14 cellular contexts compared by ENCODE assay signal in the genomic region with DNA sequence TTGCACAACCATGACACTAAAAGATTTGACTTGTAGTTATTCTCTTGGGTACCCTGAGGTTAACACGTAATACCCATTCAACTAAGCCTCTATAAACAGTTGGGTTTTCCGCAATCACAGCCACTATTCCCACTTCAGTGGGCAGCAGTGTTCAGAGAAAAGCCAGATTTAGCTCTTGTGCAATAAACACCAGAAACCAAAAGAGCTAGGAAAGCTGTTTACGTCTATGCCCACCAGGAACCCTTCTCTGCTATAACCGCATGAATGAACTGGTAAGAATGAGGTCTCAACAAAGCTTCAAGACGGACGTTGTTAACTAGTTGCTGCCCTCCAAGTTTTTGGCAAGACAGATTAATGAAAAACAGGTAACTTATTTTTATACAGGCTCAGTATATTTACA.
DNase-seq lines count a peak whose midpoint lies in the region; ATAC-seq and TF ChIP-seq lines count a peak whose summit lies in the region.
"Had no signal": no experiment of that assay in that cellular context is flagged by ENCODE, and none has a peak within 500 bp of the region (broad histone marks: within the 10 kb centered on the region; RNA-seq: fewer than 3 reads in every experiment).

No MANE protein-coding gene starts in this region.

- peak overlapping the region; percentile 12 for H3K27ac Mint-ChIP-seq in activated T-cell treated with anti-CD3 and anti-CD28 coated beads, Interleukin-2, amount 50 U/mL, for 24 hours
- H3K27ac Mint-ChIP-seq in stimulated activated naive CD8-positive, alpha-beta T cell treated with anti-CD3 and anti-CD28 coated beads, Interleukin-15, amount 100 ng/mL, for 72 hours = no peak overlapping the region
- H3K27ac Mint-ChIP-seq: activated naive CD4-positive, alpha-beta T cell treated with anti-CD3 and anti-CD28 coated beads, Interleukin-2, amount 50 U/mL, for 24 hours had no signal

- no peaks in the 10 kb centered on the region for H3K9me3 ChIP-seq in lower lobe of right lung
- no peaks in the 10 kb centered on the region for H3K9me3 ChIP-seq in thoracic aorta

- H3K4me1 Mint-ChIP-seq in activated T-cell treated with anti-CD3 and anti-CD28 coated beads, Interleukin-2, amount 50 U/mL, for 24 hours (ENCODE audit: low read depth) = peaks cover 34% of the 10 kb centered on the region
- H3K4me1 Mint-ChIP-seq in activated T-cell treated with anti-CD3 and anti-CD28 coated beads, Interleukin-2, amount 50 U/mL, for 4 hours (ENCODE audit: low read depth) = peaks cover 21% of the 10 kb centered on the region
- H3K4me1 Mint-ChIP-seq in stimulated activated naive CD8-positive, alpha-beta T cell treated with anti-CD3 and anti-CD28 coated beads, Interleukin-15, amount 100 ng/mL, for 72 hours = peaks cover 14% of the 10 kb centered on the region

- H3K4me3 ChIP-seq in cardiac fibroblast (replicated peaks in 1 of 2; ENCODE audit: low read depth in 2 of 2, low read length in 2 of 2) = peak overlapping the region in 1 of 2 donors; percentile 76
- peak overlapping the region; percentile 71 for H3K4me3 ChIP-seq in lower lobe of right lung
- peak overlapping the region; percentile 82 for H3K4me3 ChIP-seq in thoracic aorta

- no peak overlapping the region for H3K4me3 Mint-ChIP-seq in activated T-cell treated with anti-CD3 and anti-CD28 coated beads, Interleukin-2, amount 50 U/mL, for 24 hours
- H3K4me3 Mint-ChIP-seq in activated T-cell treated with anti-CD3 and anti-CD28 coated beads, Interleukin-2, amount 50 U/mL, for 4 hours = no peak overlapping the region
- H3K4me3 Mint-ChIP-seq in stimulated activated naive CD8-positive, alpha-beta T cell treated with anti-CD3 and anti-CD28 coated beads, Interleukin-15, amount 100 ng/mL, for 72 hours = no peak overlapping the region

- no peak for ATAC-seq in activated T-cell treated with anti-CD3 and anti-CD28 coated beads, Interleukin-2, amount 50 U/mL, for 4 hours
- ATAC-seq in lower lobe of right lung = no peak
- no peak for ATAC-seq in thoracic aorta (ENCODE audit: insufficient number of reproducible peaks, low FRiP score, low read depth)
- ATAC-seq in stimulated activated naive CD8-positive, alpha-beta T cell treated with anti-CD3 and anti-CD28 coated beads, Interleukin-15, amount 100 ng/mL, for 72 hours = no peak
- no peak for ATAC-seq in HG02973 (IDR thresholded peaks at IDR 0.05; ENCODE audit: unreplicated experiment)
- no peak for ATAC-seq in HG03432 (IDR thresholded peaks at IDR 0.05; ENCODE audit: unreplicated experiment)
- ATAC-seq: esophagus mucosa had no signal

- peak overlapping the region; percentile 33 for H3K27ac ChIP-seq in lower lobe of right lung
- peak overlapping the region; percentile 62 to 96 for H3K27ac ChIP-seq in thoracic aorta
- H3K27ac ChIP-seq: 22Rv1 had no signal

- no peaks in the 10 kb centered on the region for H3K27me3 Mint-ChIP-seq in activated T-cell treated with anti-CD3 and anti-CD28 coated beads, Interleukin-2, amount 50 U/mL, for 24 hours
- no peaks in the 10 kb centered on the region for H3K27me3 Mint-ChIP-seq in activated T-cell treated with anti-CD3 and anti-CD28 coated beads, Interleukin-2, amount 50 U/mL, for 4 hours (ENCODE audit: low read depth)
- H3K27me3 Mint-ChIP-seq in stimulated activated naive CD8-positive, alpha-beta T cell treated with anti-CD3 and anti-CD28 coated beads, Interleukin-15, amount 100 ng/mL, for 72 hours = no peaks in the 10 kb centered on the region
- H3K27me3 Mint-ChIP-seq: activated naive CD4-positive, alpha-beta T cell treated with anti-CD3 and anti-CD28 coated beads, Interleukin-2, amount 50 U/mL, for 24 hours had no signal

- DNase-seq in activated T-cell treated with anti-CD3 and anti-CD28 coated beads, Interleukin-2, amount 50 U/mL, for 24 hours = no peak
- DNase-seq in activated T-cell treated with anti-CD3 and anti-CD28 coated beads, Interleukin-2, amount 50 U/mL, for 4 hours = no peak
- DNase-seq in cardiac fibroblast (ENCODE audit: low read depth in 2 of 2) = peak; percentile 46 to 63
- no peak for DNase-seq in lower lobe of right lung
- DNase-seq in thoracic aorta (ENCODE audit: low spot score) = no peak
- no peak for DNase-seq in stimulated activated naive CD8-positive, alpha-beta T cell treated with anti-CD3 and anti-CD28 coated beads, Interleukin-15, amount 100 ng/mL, for 72 hours
- DNase-seq: mesendoderm, NCI-H2029 treated with DMSO at 0.1 percent for 48 hours, RPMI8226 had no signal

- H3K9me3 Mint-ChIP-seq in activated T-cell treated with anti-CD3 and anti-CD28 coated beads, Interleukin-2, amount 50 U/mL, for 24 hours = no peaks in the 10 kb centered on the region
- H3K9me3 Mint-ChIP-seq in activated T-cell treated with anti-CD3 and anti-CD28 coated beads, Interleukin-2, amount 50 U/mL, for 4 hours = no peaks in the 10 kb centered on the region
- H3K9me3 Mint-ChIP-seq in stimulated activated naive CD8-positive, alpha-beta T cell treated with anti-CD3 and anti-CD28 coated beads, Interleukin-15, amount 100 ng/mL, for 72 hours = no peaks in the 10 kb centered on the region
- H3K9me3 Mint-ChIP-seq: activated naive CD4-positive, alpha-beta T cell treated with anti-CD3 and anti-CD28 coated beads, Interleukin-2, amount 50 U/mL, for 24 hours had no signal

- peaks cover 70% of the 10 kb centered on the region for H3K4me1 ChIP-seq in lower lobe of right lung
- H3K4me1 ChIP-seq in thoracic aorta (ENCODE audit: control insufficient read depth in 1 of 2, low read depth in 2 of 2) = peaks cover 50 to 65% of the 10 kb centered on the region in 2 donors

- H3K27me3 ChIP-seq in lower lobe of right lung (ENCODE audit: low read depth) (no peaks in the 10 kb centered on the region), thoracic aorta (replicated peaks; ENCODE audit: insufficient read depth) (no peaks in the 10 kb centered on the region)

- H3K36me3 ChIP-seq in lower lobe of right lung (peaks cover 37% of the 10 kb centered on the region), thoracic aorta (peaks cover 10% of the 10 kb centered on the region)

- intact Hi-C loops in lower lobe of right lung (cut with DNase I) = no loop called here

- H3K36me3 Mint-ChIP-seq in activated T-cell treated with anti-CD3 and anti-CD28 coated beads, Interleukin-2, amount 50 U/mL, for 24 hours (ENCODE audit: low read depth) = peaks cover 26% of the 10 kb centered on the region
- peaks cover 22% of the 10 kb centered on the region for H3K36me3 Mint-ChIP-seq in activated T-cell treated with anti-CD3 and anti-CD28 coated beads, Interleukin-2, amount 50 U/mL, for 4 hours (ENCODE audit: insufficient read depth)

- no peak for TF ChIP-seq CTCF in cardiac fibroblast (IDR thresholded peaks at IDR 0.05; ENCODE audit: low read depth, low read length)
- TF ChIP-seq CTCF in lower lobe of right lung (IDR thresholded peaks at IDR 0.05) = no peak
- no peak for TF ChIP-seq CTCF in thoracic aorta (IDR thresholded peaks at IDR 0.05)

Comparison
In these comparisons a context has a peak if more than half of its experiments do, and no peak if none do; other contexts are left out.
1. DNase-seq: peak in cardiac fibroblast (2 of 2); none in activated T-cell treated with anti-CD3 and anti-CD28 coated beads, Interleukin-2, amount 50 U/mL, for 24 hours (single experiment), activated T-cell treated with anti-CD3 and anti-CD28 coated beads, Interleukin-2, amount 50 U/mL, for 4 hours (single experiment), lower lobe of right lung (single experiment), thoracic aorta (single experiment) and stimulated activated naive CD8-positive, alpha-beta T cell treated with anti-CD3 and anti-CD28 coated beads, Interleukin-15, amount 100 ng/mL, for 72 hours (0 of 2).